Comparison of ENCODE assay signal across 8 cellular contexts in the genomic region with DNA sequence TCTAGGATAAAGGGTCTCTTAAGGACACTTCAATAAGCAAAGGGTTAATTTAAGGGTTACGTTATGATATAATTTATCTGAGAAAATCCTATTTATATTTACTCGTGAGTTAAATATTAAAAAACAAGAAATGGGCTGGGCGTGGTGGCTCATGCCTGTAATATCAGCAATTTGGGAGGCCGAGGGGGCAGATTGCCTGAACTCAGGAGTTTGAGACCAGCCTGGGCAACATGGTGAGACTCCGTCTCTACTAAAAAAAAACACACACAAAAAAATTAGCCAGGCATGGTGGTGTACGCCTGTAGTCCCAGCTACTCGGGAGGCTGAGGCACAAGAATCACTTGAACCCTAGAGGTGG. TPM values are rescaled to one million over a fixed set of nuclear protein-coding genes. Genes with fewer than 3 reads are reported as not detected.
A peak's percentile ranks its signal among the peaks of the same experiment; 100 is the strongest.
DNase-seq lines count a peak whose midpoint lies in the region; ATAC-seq, FAIRE-seq and TF ChIP-seq lines count a peak whose summit lies in the region.
"Not testable (repeated sequence)": the region's sequence is repeated elsewhere in the genome, so short reads cannot be mapped to it uniquely, and the experiment has no call there.
"Had no signal": no experiment of that assay in that cellular context is flagged by ENCODE, and none has a peak within 500 bp of the region (broad histone marks: within the 10 kb centered on the region; RNA-seq: fewer than 3 reads in every experiment).

No MANE protein-coding gene starts in this region.

- CTCF ChIA-PET in Caco-2 (lab: Charles Lee) = interaction anchor here (1.5 kb wide), 1 partner anchor 40 kb away, joined by 4 read pairs; no protein-coding TSS in a partner anchor
- CTCF ChIA-PET in Panc1 (lab: Charles Lee) = not testable (repeated sequence)
- CTCF ChIA-PET in endothelial cell of umbilical vein (lab: Charles Lee) = interaction anchor here (1.0 to 1.9 kb wide), 3 partner anchors 10 to 75 kb away, joined by 3 to 4 read pairs (median 3); no protein-coding TSS in a partner anchor

- in situ Hi-C loops in Panc1 (cut with HindIII; ENCODE audit: low pct_unique_long_range_greater_than_20kb, low sequenced_read_pairs); transverse colon (cut with MboI; ENCODE audit: low pct_ligation_motif_present in 1 of 4, low pct_unique_long_range_greater_than_20kb in 1 of 4, low sequenced_read_pairs in 3 of 4): not testable (repeated sequence)

- H3K27ac Mint-ChIP-seq in Caco-2 (ENCODE audit: unreplicated experiment) = peak overlapping the region; percentile 83

- H3K9me3 Mint-ChIP-seq in Caco-2 (ENCODE audit: unreplicated experiment) = not testable (repeated sequence)

- H3K4me3 Mint-ChIP-seq in Caco-2 (ENCODE audit: unreplicated experiment) = not testable (repeated sequence)

- H3K4me3 ChIP-seq in Caco-2 (ENCODE audit: low read depth, low read length); Panc1 (ENCODE audit: low read depth in 2 of 2, low read length in 2 of 2); endothelial cell of umbilical vein (replicated peaks in 1 of 3; ENCODE audit: insufficient read depth in 1 of 3, low read depth in 1 of 3, low read length in 3 of 3); mucosa of rectum (ENCODE audit: low read length in 2 of 2); transverse colon: not testable (repeated sequence)

- intact Hi-C loops in Caco-2 (cut with micrococcal nuclease; ENCODE audit: unreplicated experiment) (loop anchor here (2.0 to 5.0 kb wide), 2 partner anchors 43 to 104 kb away; no protein-coding TSS in a partner anchor), endothelial cell of umbilical vein (cut with micrococcal nuclease) (loop anchor here (5.0 to 10.0 kb wide), 5 partner anchors 36 to 487 kb away; partner anchors contain the start of genes HERC3, HERC5, PKD2 and PPM1K)
- intact Hi-C loops in Panc1 (cut with micrococcal nuclease; ENCODE audit: unreplicated experiment); transverse colon (cut with DNase I; ENCODE audit: low total_unique reads): not testable (repeated sequence)

- H3K4me1 Mint-ChIP-seq in Caco-2 (ENCODE audit: low read depth, unreplicated experiment) = peaks cover 39% of the 10 kb centered on the region

- POLR2A ChIA-PET in Caco-2 (lab: Charles Lee) = interaction anchor here (1.5 kb wide), 1 partner anchor 51 kb away, joined by 5 read pairs; the partner anchor contains the start of gene ABCG2
- POLR2A ChIA-PET in Panc1 (lab: Charles Lee); endothelial cell of umbilical vein (lab: Charles Lee): not testable (repeated sequence)

- peak in 1 of 2 experiments; percentile 5 for DNase-seq in Caco-2
- DNase-seq in Panc1 (ENCODE audit: low read depth, low spot score); endothelial cell of umbilical vein (ENCODE audit: low read depth, low spot score); transverse colon: not testable (repeated sequence)
- DNase-seq in left lobe of liver (ENCODE audit: low spot score) = peak; percentile 62

- H3K4me1 ChIP-seq in Caco-2 (peaks cover 62% of the 10 kb centered on the region), Panc1 (ENCODE audit: control insufficient read depth, insufficient read depth, low read length) (peaks cover 37% of the 10 kb centered on the region), endothelial cell of umbilical vein (ENCODE audit: control insufficient read depth, extremely low read depth, insufficient read depth, low read length) (peaks cover 37% of the 10 kb centered on the region), mucosa of rectum (ENCODE audit: control insufficient read depth in 2 of 2, insufficient read depth in 2 of 2, low read length in 2 of 2) (peaks cover 7 to 16% of the 10 kb centered on the region in 2 donors), transverse colon (peaks cover 4 to 53% (median 24%) of the 10 kb centered on the region in 4 donors)

- not testable (repeated sequence) for H3K4me2 ChIP-seq in endothelial cell of umbilical vein (ENCODE audit: insufficient read depth, low read length)

- H3K27me3 Mint-ChIP-seq in Caco-2 (ENCODE audit: insufficient read depth, unreplicated experiment) = not testable (repeated sequence)

- not testable (repeated sequence) for H3K79me2 ChIP-seq in endothelial cell of umbilical vein (ENCODE audit: control insufficient read depth, insufficient read depth, low read length)

- TF ChIP-seq EP300 in transverse colon (IDR thresholded peaks at IDR 0.05; ENCODE audit: low read depth) = not testable (repeated sequence)

- not testable (repeated sequence) for FAIRE-seq in endothelial cell of umbilical vein (lab: Jason Lieb, UNC)

- not testable (repeated sequence) for ATAC-seq in Panc1
- peak; percentile 19 for ATAC-seq in left lobe of liver

- TF ChIP-seq CTCF in 22Rv1 (IDR thresholded peaks at IDR 0.05); Caco-2 (IDR thresholded peaks at IDR 0.05; ENCODE audit: insufficient read depth in 1 of 2, low read depth in 1 of 2, low read length in 1 of 2, severe bottlenecking in 1 of 2, unreplicated experiment in 1 of 2); Panc1 (IDR thresholded peaks at IDR 0.05); endothelial cell of umbilical vein (IDR thresholded peaks at IDR 0.05; ENCODE audit: extremely low read depth in 1 of 2, insufficient read depth in 1 of 2, low read depth in 1 of 2, low read length in 2 of 2); transverse colon (IDR thresholded peaks at IDR 0.05): not testable (repeated sequence)

- not testable (repeated sequence) for H3K9me1 ChIP-seq in endothelial cell of umbilical vein (replicated peaks; ENCODE audit: control insufficient read depth, extremely low read depth, insufficient read depth, low read length)

- H2AFZ ChIP-seq in endothelial cell of umbilical vein (ENCODE audit: low read depth, low read length) = not testable (repeated sequence)

- H3K36me3 Mint-ChIP-seq in Caco-2 (ENCODE audit: insufficient read depth, unreplicated experiment) = peaks cover 26% of the 10 kb centered on the region

- not testable (repeated sequence) for BruUV-seq in Caco-2 (replicated peaks; lab: Mats Ljungman, UMichigan); Panc1 (replicated peaks; lab: Mats Ljungman, UMichigan); endothelial cell of umbilical vein (replicated peaks; lab: Mats Ljungman, UMichigan)

- H3K27ac ChIP-seq in 22Rv1 (peak overlapping the region; percentile 65), Panc1 (ENCODE audit: low read length) (peak overlapping the region; percentile 57; the same call in 1 of the 2 replicates), endothelial cell of umbilical vein (ENCODE audit: insufficient read depth, low read depth, low read length) (peak overlapping the region; percentile 93), mucosa of rectum (ENCODE audit: low read depth in 2 of 2, low read length in 2 of 2) (peak overlapping the region; percentile 36 to 56), transverse colon (peak overlapping the region; percentile 14 to 29 (median 24))

- H3K9ac ChIP-seq in endothelial cell of umbilical vein (replicated peaks; ENCODE audit: extremely low read depth, insufficient read depth, low read length); mucosa of rectum (ENCODE audit: low read depth in 1 of 2, low read length in 2 of 2): not testable (repeated sequence)

- dilution Hi-C loops in endothelial cell of umbilical vein (cut with MboI; ENCODE audit: extremely low pct_ligation_motif_present, low sequenced_read_pairs) = not testable (repeated sequence)

- H3K36me3 ChIP-seq in Caco-2 (ENCODE audit: control insufficient read depth, insufficient read depth, low read length); Panc1 (ENCODE audit: control insufficient read depth, insufficient read depth, low read length); endothelial cell of umbilical vein (ENCODE audit: control insufficient read depth in 2 of 2, extremely low read depth in 1 of 2, insufficient read depth in 2 of 2, low read length in 2 of 2); mucosa of rectum (ENCODE audit: control insufficient read depth in 2 of 2, insufficient read depth in 2 of 2, low read length in 2 of 2); transverse colon: not testable (repeated sequence)

- not testable (repeated sequence) for H3K27me3 ChIP-seq in Caco-2 (replicated peaks; ENCODE audit: control insufficient read depth, insufficient read depth, low read length); Panc1 (ENCODE audit: control insufficient read depth, insufficient read depth, low read length); endothelial cell of umbilical vein (ENCODE audit: control insufficient read depth in 2 of 2, insufficient read depth in 2 of 2, low read length in 2 of 2); mucosa of rectum (ENCODE audit: control insufficient read depth in 2 of 2, insufficient read depth in 2 of 2, low read length in 2 of 2); transverse colon

- TF ChIP-seq POLR2A in endothelial cell of umbilical vein (IDR thresholded peaks at IDR 0.05; ENCODE audit: low read depth, low read length); transverse colon (IDR thresholded peaks at IDR 0.05): not testable (repeated sequence)

- not testable (repeated sequence) for H3K9me3 ChIP-seq in Caco-2; Panc1 (ENCODE audit: control insufficient read depth, insufficient read depth, low read depth, low read length); endothelial cell of umbilical vein (replicated peaks; ENCODE audit: control insufficient read depth, insufficient read depth, low read length); mucosa of rectum (ENCODE audit: control insufficient read depth in 2 of 2, low read length in 2 of 2); transverse colon

- WGBS in transverse colon (ENCODE audit: low coverage in 1 of 2), 2 donors = 69 to 72% methylated on average over 7 of the region's 7 CpGs

- not testable (repeated sequence) for H4K20me1 ChIP-seq in endothelial cell of umbilical vein (replicated peaks; ENCODE audit: control insufficient read depth, extremely low read depth, insufficient read depth, low read length)

RNA-seq across cellular contexts. Expression of gene ABCG2, which starts 50.4 kb away (rescaled TPM):
- total RNA-seq in Caco-2 (2022) (23.7 and 26.0 TPM in 2 replicates), Panc1 (2021; ENCODE audit: unreplicated experiment) (63.3 TPM), endothelial cell of umbilical vein (5.0 and 6.4 TPM in 2 replicates), left lobe of liver (7.2 TPM), transverse colon (10 to 100 TPM in 3 of 4 donors, 1 to 10 TPM in 1; 5.6 to 36.6 (median 21.4) TPM)
- polyA plus RNA-seq in Panc1 (2012; ENCODE audit: insufficient read length) = 15.7 TPM
- 2.9 and 3.4 TPM in 2 replicates for polyA plus RNA-seq in endothelial cell of umbilical vein
- polyA plus RNA-seq in endothelial cell of umbilical vein (2011; cell fraction: cytosol; rRNA removed) = 1.9 and 2.4 TPM in 2 replicates
- 1.9 and 2.0 TPM in 2 replicates for polyA plus RNA-seq in endothelial cell of umbilical vein (2011; cell fraction: nucleus; rRNA removed)
- polyA plus RNA-seq in endothelial cell of umbilical vein (2012) = 1.1 and 1.5 TPM in 2 replicates
- polyA minus RNA-seq in endothelial cell of umbilical vein = 4.6 and 5.2 TPM in 2 replicates
- 3.2 TPM for polyA minus RNA-seq in endothelial cell of umbilical vein (2011; cell fraction: cytosol; rRNA and poly(A)+ RNA removed)
- polyA minus RNA-seq in endothelial cell of umbilical vein (2011; cell fraction: nucleus; rRNA and poly(A)+ RNA removed) = 2.3 and 3.4 TPM in 2 replicates
- total RNA-seq: CD4-positive, alpha-beta T cell had no signal

Comparison
In these comparisons a context has a peak if more than half of its experiments do, and no peak if none do; other contexts are left out.
1. H3K27ac ChIP-seq: peak in every context shown above with its lines; median percentile 93 in endothelial cell of umbilical vein; 65 in 22Rv1; 57 in Panc1; 46 in mucosa of rectum; 24 in transverse colon.